In genomic region chr22:27531782-27532530, GRCh38 we compare ENCODE assay signal across 10 cellular contexts.
A peak's percentile ranks its signal among the peaks of the same experiment; 100 is the strongest.
DNase-seq lines count a peak whose midpoint lies in the region; ATAC-seq and TF ChIP-seq lines count a peak whose summit lies in the region.
"Had no signal": no experiment of that assay in that cellular context is flagged by ENCODE, and none has a peak within 500 bp of the region (broad histone marks: within the 10 kb centered on the region; RNA-seq: fewer than 3 reads in every experiment).

No MANE protein-coding gene starts in this region.

- H3K9me2 ChIP-seq in GM23248 (ENCODE audit: insufficient read depth): no peaks in the 10 kb centered on the region

- H3K4me3 ChIP-seq in GM23248 (no peak overlapping the region), ascending aorta (no peak overlapping the region), retinal pigment epithelial cell (ENCODE audit: low read length) (no peak overlapping the region)

- WGBS in GM23248 (ENCODE audit: low coverage in 1 of 2, low lambda C conversion rate in 2 of 2, missing lambda C conversion rate in 2 of 2), 2 experiments: 64 to 70% methylated on average over 8 of the region's 8 CpGs

- H3F3A ChIP-seq in GM23248 (ENCODE audit: insufficient read depth): peaks cover 17% of the 10 kb centered on the region

- no peak overlapping the region for H2AFZ ChIP-seq in GM23248

- DNase-seq in GM23248 (peak; percentile 76), ascending aorta (ENCODE audit: low spot score in 2 of 2) (no peak), glomerular visceral epithelial cell (ENCODE audit: extremely low spot score) (peak; percentile 73), retinal pigment epithelial cell (ENCODE audit: low read depth) (peak; percentile 95), retina (no peak)
- DNase-seq in central memory CD4-positive, alpha-beta T cell: no peak
- DNase-seq: activated effector memory CD4-positive, alpha-beta T cell treated with anti-CD3 and anti-CD28 coated beads, Interleukin-2, amount 50 U/mL, for 16 hours; effector CD8-positive, alpha-beta T cell; natural killer cell had no signal

- H4K20me1 ChIP-seq in GM23248 (ENCODE audit: insufficient read depth): no peaks in the 10 kb centered on the region

- no peak for ATAC-seq in HG02588 (IDR thresholded peaks at IDR 0.05; ENCODE audit: unreplicated experiment)
- ATAC-seq: natural killer cell had no signal

- no peaks in the 10 kb centered on the region for H3K27me3 ChIP-seq in GM23248 (replicated peaks; ENCODE audit: insufficient read depth)
- no peaks in the 10 kb centered on the region for H3K27me3 ChIP-seq in ascending aorta

- no peak overlapping the region for H3K9ac ChIP-seq in GM23248

- no peaks in the 10 kb centered on the region for H3K79me2 ChIP-seq in GM23248 (ENCODE audit: insufficient read depth)

- H3K36me3 ChIP-seq in GM23248 (ENCODE audit: low read depth): no peaks in the 10 kb centered on the region
- H3K36me3 ChIP-seq in ascending aorta: no peaks in the 10 kb centered on the region

- H3K4me1 ChIP-seq in GM23248 (ENCODE audit: insufficient read depth): peaks cover 19% of the 10 kb centered on the region
- peaks cover 0 to 4% of the 10 kb centered on the region in 2 donors for H3K4me1 ChIP-seq in ascending aorta

- H3K9me3 ChIP-seq in GM23248 (ENCODE audit: low read depth): no peaks in the 10 kb centered on the region
- H3K9me3 ChIP-seq in ascending aorta: no peaks in the 10 kb centered on the region

- in situ Hi-C loops in GM23248 (cut with MboI): no loop called here

- H3K4me2 ChIP-seq in GM23248 (ENCODE audit: unreplicated experiment): no peak overlapping the region

- intact Hi-C loops in ascending aorta (cut with DNase I): no loop called here

- no peak for TF ChIP-seq CTCF in ascending aorta (IDR thresholded peaks at IDR 0.05)
- TF ChIP-seq CTCF in retinal pigment epithelial cell (conservative IDR thresholded peaks at IDR 0.05; ENCODE audit: low read depth, low read length): no peak

- H3K27ac ChIP-seq in GM23248 (no peak overlapping the region; the same call in 1 of the 2 replicates), ascending aorta (peak overlapping the region; percentile 25 to 33)

Comparison
In these comparisons a context has a peak if more than half of its experiments do, and no peak if none do; other contexts are left out.
1. DNase-seq: peak in GM23248 (single experiment), glomerular visceral epithelial cell (single experiment) and retinal pigment epithelial cell (single experiment); none in ascending aorta (0 of 2), central memory CD4-positive, alpha-beta T cell (single experiment) and retina (single experiment).